In genomic region chr11:12182650-12183511, GRCh38 we compare ENCODE assay signal across 1 cellular context.
TF ChIP-seq lines count a peak whose summit lies in the region.

No MANE protein-coding gene starts in this region.

TF ChIP-seq in SK-N-SH treated with all-trans-retinoic acid at 6 μM for 48 hours, 23 proteins besides CTCF, POLR2A, EP300 and RAD21 (continued from another document):
- TF ChIP-seq SNAI2 (CRISPR knock-in tag; IDR thresholded peaks at IDR 0.05) (peak; percentile 76; the same call in 1 of the 2 replicates), ZNF565 (CRISPR knock-in tag; conservative IDR thresholded peaks at IDR 0.05; ENCODE audit: low read depth) (no peak), OSR1 (CRISPR knock-in tag; IDR thresholded peaks at IDR 0.05) (no peak)
- TF ChIP-seq, protein P1, sequence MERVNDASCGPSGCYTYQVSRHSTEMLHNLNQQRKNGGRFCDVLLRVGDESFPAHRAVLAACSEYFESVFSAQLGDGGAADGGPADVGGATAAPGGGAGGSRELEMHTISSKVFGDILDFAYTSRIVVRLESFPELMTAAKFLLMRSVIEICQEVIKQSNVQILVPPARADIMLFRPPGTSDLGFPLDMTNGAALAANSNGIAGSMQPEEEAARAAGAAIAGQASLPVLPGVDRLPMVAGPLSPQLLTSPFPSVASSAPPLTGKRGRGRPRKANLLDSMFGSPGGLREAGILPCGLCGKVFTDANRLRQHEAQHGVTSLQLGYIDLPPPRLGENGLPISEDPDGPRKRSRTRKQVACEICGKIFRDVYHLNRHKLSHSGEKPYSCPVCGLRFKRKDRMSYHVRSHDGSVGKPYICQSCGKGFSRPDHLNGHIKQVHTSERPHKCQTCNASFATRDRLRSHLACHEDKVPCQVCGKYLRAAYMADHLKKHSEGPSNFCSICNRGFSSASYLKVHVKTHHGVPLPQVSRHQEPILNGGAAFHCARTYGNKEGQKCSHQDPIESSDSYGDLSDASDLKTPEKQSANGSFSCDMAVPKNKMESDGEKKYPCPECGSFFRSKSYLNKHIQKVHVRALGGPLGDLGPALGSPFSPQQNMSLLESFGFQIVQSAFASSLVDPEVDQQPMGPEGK (CRISPR knock-in tag; IDR thresholded peaks at IDR 0.05; ENCODE audit: borderline replicate concordance), result peak; percentile 58; the same call in 1 of the 2 replicates
TF ChIP-seq in SK-N-SH treated with all-trans-retinoic acid at 6 μM for 48 hours: peak in this region for 7.
